9 cellular contexts compared by ENCODE assay signal in genomic region chr14:22249775-22250174, GRCh38.
"Had no signal": no experiment of that assay in that cellular context is flagged by ENCODE, and none has a peak within 500 bp of the region (broad histone marks: within the 10 kb centered on the region; RNA-seq: fewer than 3 reads in every experiment).

No MANE protein-coding gene starts in this region.

- H3K27ac ChIP-seq: HL-60 had no signal

- DNase-seq: H9, HCEC 1CT, HFFc6, KG1 had no signal

- H3K4me3 ChIP-seq: GM23338 had no signal

- FAIRE-seq: H1, H54, HepG2 had no signal

- H3K4me2 ChIP-seq: GM23338 had no signal
